8 cellular contexts compared by ENCODE assay signal in the genomic region with DNA sequence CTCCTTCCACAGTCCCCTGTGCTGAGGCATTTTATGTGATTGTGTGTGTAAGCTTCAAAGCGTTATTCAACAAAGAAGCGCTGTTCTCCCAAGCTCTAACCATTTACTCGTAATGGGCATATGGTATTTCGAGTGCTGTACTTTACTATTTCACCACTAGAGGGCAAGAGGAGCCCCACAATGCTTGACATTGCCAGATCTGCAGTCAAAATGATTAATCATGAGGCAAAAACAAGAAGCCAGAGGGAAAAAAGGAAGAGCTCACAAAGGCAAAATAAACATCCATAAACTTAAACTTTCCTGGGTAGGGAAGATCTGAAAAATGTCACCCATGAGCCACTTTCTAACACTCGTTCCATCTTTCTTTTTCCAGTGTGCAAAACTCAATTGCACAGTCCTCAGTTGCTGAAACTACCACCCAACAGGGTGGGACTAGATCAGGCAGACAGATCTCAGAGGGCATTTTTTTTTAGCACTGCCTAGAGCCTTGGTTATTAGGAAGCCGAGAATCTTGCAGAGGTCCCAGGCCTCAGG.
A peak's percentile ranks its signal among the peaks of the same experiment; 100 is the strongest.
DNase-seq lines count a peak whose midpoint lies in the region; ATAC-seq and TF ChIP-seq lines count a peak whose summit lies in the region.

No MANE protein-coding gene starts in this region.

- DNase-seq in CMK (ENCODE audit: low read depth) (peak; percentile 30), NCI-H2196 treated with DMSO at 0.1 percent for 48 hours (lab: John Stamatoyannopoulos, UW; ENCODE audit: unreplicated experiment) (peak; percentile 38), heart right ventricle (peak in 1 of 2 donors; percentile 48), pulmonary artery endothelial cell (ENCODE audit: low read depth, low spot score) (peak; percentile 49)
- DNase-seq in activated CD8-positive, alpha-beta T cell treated with anti-CD3 and anti-CD28 coated beads for 36 hours: peak; percentile 2
- DNase-seq in NK-92 treated with Interleukin-12 subunit alpha and Interleukin-12 subunit beta, amount 100 ng/mL, for 24 hours (lab: John Stamatoyannopoulos, UW): no peak

- peak overlapping the region; percentile 7 to 77 (median 60) for H3K27ac ChIP-seq in heart right ventricle

- H3K36me3 Mint-ChIP-seq in activated CD8-positive, alpha-beta T cell treated with anti-CD3 and anti-CD28 coated beads for 36 hours (ENCODE audit: low read depth): no peaks in the 10 kb centered on the region

- peak; percentile 80 for TF ChIP-seq CTCF in activated CD8-positive, alpha-beta T cell treated with anti-CD3 and anti-CD28 coated beads for 36 hours (IDR thresholded peaks at IDR 0.05)
- TF ChIP-seq CTCF in heart right ventricle (IDR thresholded peaks at IDR 0.05): peak; percentile 83 to 93 (median 90)

- H3K9me3 Mint-ChIP-seq in activated CD8-positive, alpha-beta T cell treated with anti-CD3 and anti-CD28 coated beads for 36 hours: peaks cover 2% of the 10 kb centered on the region

- H3K36me3 ChIP-seq in heart right ventricle: no peaks in the 10 kb centered on the region

- ATAC-seq in GM19035 (IDR thresholded peaks at IDR 0.05; ENCODE audit: unreplicated experiment) (peak; percentile 96), HG03342 (IDR thresholded peaks at IDR 0.05; ENCODE audit: unreplicated experiment) (peak; percentile 94), heart right ventricle (peak; percentile 81 to 91 (median 84))
- peak; percentile 58 for ATAC-seq in activated CD8-positive, alpha-beta T cell treated with anti-CD3 and anti-CD28 coated beads for 36 hours

- peak overlapping the region in 6 of 10 donors; percentile 4 to 37 (median 18) for H3K4me3 ChIP-seq in heart right ventricle

- H3K27me3 Mint-ChIP-seq in activated CD8-positive, alpha-beta T cell treated with anti-CD3 and anti-CD28 coated beads for 36 hours: no peaks in the 10 kb centered on the region

- H3K9me3 ChIP-seq in heart right ventricle: peaks cover 0 to 3% (median 0%) of the 10 kb centered on the region in 11 donors

- no peak overlapping the region for H3K27ac Mint-ChIP-seq in activated CD8-positive, alpha-beta T cell treated with anti-CD3 and anti-CD28 coated beads for 36 hours

- H3K4me1 ChIP-seq in heart right ventricle: peaks cover 0 to 34% (median 20%) of the 10 kb centered on the region in 9 donors

- H3K27me3 ChIP-seq in heart right ventricle: no peaks in the 10 kb centered on the region

- no peak overlapping the region for H3K4me3 Mint-ChIP-seq in activated CD8-positive, alpha-beta T cell treated with anti-CD3 and anti-CD28 coated beads for 36 hours

- CTCF ChIA-PET in activated CD8-positive, alpha-beta T cell treated with anti-CD3 and anti-CD28 coated beads for 36 hours (lab: Charles Lee): interaction anchor here (0.7 to 2.2 kb wide), 24 partner anchors 9 to 756 kb away, joined by 3 to 16 read pairs (median 4); no protein-coding TSS in a partner anchor

- 10 to 17% methylated on average over 6 of the region's 6 CpGs for WGBS in heart right ventricle, 2 donors

- no peaks in the 10 kb centered on the region for H3K4me1 Mint-ChIP-seq in activated CD8-positive, alpha-beta T cell treated with anti-CD3 and anti-CD28 coated beads for 36 hours (ENCODE audit: low read depth)

- POLR2A ChIA-PET in activated CD8-positive, alpha-beta T cell treated with anti-CD3 and anti-CD28 coated beads for 36 hours (lab: Charles Lee): interaction anchor here (0.7 kb wide), 1 partner anchor 867 kb away, joined by 4 read pairs; no protein-coding TSS in a partner anchor

- intact Hi-C loops in activated CD8-positive, alpha-beta T cell treated with anti-CD3 and anti-CD28 coated beads for 36 hours (cut with micrococcal nuclease): loop anchor here (10.0 kb wide), 1 partner anchor 541 kb away; no protein-coding TSS in a partner anchor
- intact Hi-C loops in heart right ventricle (cut with DNase I): loop anchor here (1.0 to 10.0 kb wide), 19 partner anchors 57 to 538 kb away; partner anchors contain the start of gene PLCB4 (in 3 of the 10)
